11 cellular contexts compared by ENCODE assay signal in the genomic region with DNA sequence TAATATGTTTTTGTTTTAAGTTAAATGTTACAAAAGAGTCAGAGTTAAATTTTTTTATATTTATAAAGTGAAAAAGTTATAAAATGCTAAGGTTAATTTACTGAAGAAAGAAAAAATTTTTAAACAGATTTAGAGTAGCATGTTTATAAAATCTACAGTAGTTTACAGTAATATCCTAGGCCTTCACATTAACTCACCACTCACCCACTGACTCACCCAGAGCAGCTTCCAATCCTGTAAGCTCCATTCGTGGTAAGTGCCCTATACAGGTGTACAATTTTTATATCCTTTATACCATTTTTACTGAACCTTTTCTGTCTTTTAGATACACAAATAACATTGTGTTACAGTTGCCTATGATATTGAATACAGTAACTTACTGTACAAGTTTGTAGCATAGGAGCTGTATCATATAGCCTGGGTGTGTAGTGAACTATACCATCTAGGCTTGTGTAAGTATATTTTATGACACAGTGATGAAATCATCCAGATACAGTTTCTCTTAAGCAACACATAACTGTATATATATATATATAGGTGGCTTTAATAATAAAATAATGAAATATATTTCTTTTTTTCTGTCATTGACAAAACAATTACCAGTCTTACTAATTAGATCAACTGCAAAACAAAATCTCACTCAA.
"Had no signal": no experiment of that assay in that cellular context is flagged by ENCODE, and none has a peak within 500 bp of the region (broad histone marks: within the 10 kb centered on the region; RNA-seq: fewer than 3 reads in every experiment).

No MANE protein-coding gene starts in this region.

- H3K27me3 Mint-ChIP-seq: dendritic cell treated with granulocyte-macrophage colony-stimulating factor and Interleukin-4, amounts not matched to agents 40 ng/mL and 50 ng/mL, for 4 days; naive thymus-derived CD4-positive, alpha-beta T cell had no signal

- H3K4me3 Mint-ChIP-seq: dendritic cell treated with granulocyte-macrophage colony-stimulating factor and Interleukin-4, amounts not matched to agents 40 ng/mL and 50 ng/mL, for 4 days; immature natural killer cell; naive thymus-derived CD4-positive, alpha-beta T cell had no signal

- ATAC-seq: foreskin keratinocyte; naive thymus-derived CD4-positive, alpha-beta T cell had no signal

- H3K27ac Mint-ChIP-seq: dendritic cell treated with granulocyte-macrophage colony-stimulating factor and Interleukin-4, amounts not matched to agents 40 ng/mL and 50 ng/mL, for 4 days had no signal

- H3K9me3 Mint-ChIP-seq: dendritic cell treated with granulocyte-macrophage colony-stimulating factor and Interleukin-4, amounts not matched to agents 40 ng/mL and 50 ng/mL, for 4 days; immature natural killer cell had no signal

- DNase-seq: activated CD4-positive, alpha-beta T cell treated with anti-CD3 and anti-CD28 coated beads for 4 hours; activated naive CD4-positive, alpha-beta T cell treated with Interleukin-2 at 50 U/mL for 16 hours; esophagus squamous epithelium; foreskin keratinocyte; immature natural killer cell; naive thymus-derived CD4-positive, alpha-beta T cell; posterior cingulate gyrus; T-helper 9 cell; thyroid gland; WERI-Rb-1 had no signal
